Comparison of ENCODE assay signal across 19 cellular contexts in genomic region chr4:99414902-99415301, GRCh38. TPM values are rescaled to one million over a fixed set of nuclear protein-coding genes. Genes with fewer than 3 reads are reported as not detected.
"Had no signal": no experiment of that assay in that cellular context is flagged by ENCODE, and none has a peak within 500 bp of the region (broad histone marks: within the 10 kb centered on the region; RNA-seq: fewer than 3 reads in every experiment).

No MANE protein-coding gene starts in this region.

RNA-seq across cellular contexts. Expression of gene ADH7, which starts 20.2 kb away (rescaled TPM):
- total RNA-seq: activated CD4-positive, alpha-beta memory T cell treated with anti-CD3 and anti-CD28 coated beads for 36 hours; activated CD4-positive, alpha-beta T cell treated with anti-CD3 and anti-CD28 coated beads for 36 hours; activated CD4-positive, alpha-beta T cell treated with anti-CD3 and anti-CD28 coated beads, Interleukin-2, amount 10 ng/mL, durations not matched to agents 24 days and 14 days; activated CD8-positive, alpha-beta memory T cell treated with anti-CD3 and anti-CD28 coated beads for 36 hours; activated CD8-positive, alpha-beta memory T cell treated with anti-CD3 and anti-CD28 coated beads, Interleukin-2, amount 10 ng/mL, durations not matched to agents 7 days and 5 days; activated CD8-positive, alpha-beta T cell treated with anti-CD3 and anti-CD28 coated beads, Interleukin-2, amount 10 ng/mL, durations not matched to agents 7 days and 5 days; activated naive CD4-positive, alpha-beta T cell treated with anti-CD3 and anti-CD28 coated beads for 36 hours; activated naive CD8-positive, alpha-beta T cell treated with anti-CD3 and anti-CD28 coated beads for 36 hours; activated T-helper 1 cell treated with anti-CD3 and anti-CD28 coated beads, Interleukin-12 subunit alpha, Interleukin-12 subunit beta, Interleukin-2, Interleukin-4 antibody, amounts not matched to agents 30 ng/mL and 10 ng/mL and 1 ng/mL, durations not matched to agents 14 hours and 24 hours and 36 hours; activated T-helper 2 cell treated with anti-CD3 and anti-CD28 coated beads, Interferon-gamma antibody, Interleukin-2, Interleukin-4, amounts not matched to agents 10 μg/mL and 5 μg/mL and 100 μg/mL, durations not matched to agents 14 hours and 24 hours and 36 hours; astrocyte; cardiac septum; cerebellum; dorsolateral prefrontal cortex; endodermal cell; esophagus muscularis mucosa; foreskin keratinocyte; gastrocnemius medialis; T-helper 1 cell treated with Interleukin-12 subunit alpha and Interleukin-12 subunit beta and Interleukin-4 antibody, amounts not matched to agents 30 ng/mL and 1 ng/mL, for 36 hours had no signal
